1 cellular context compared by ENCODE assay signal in the genomic region with DNA sequence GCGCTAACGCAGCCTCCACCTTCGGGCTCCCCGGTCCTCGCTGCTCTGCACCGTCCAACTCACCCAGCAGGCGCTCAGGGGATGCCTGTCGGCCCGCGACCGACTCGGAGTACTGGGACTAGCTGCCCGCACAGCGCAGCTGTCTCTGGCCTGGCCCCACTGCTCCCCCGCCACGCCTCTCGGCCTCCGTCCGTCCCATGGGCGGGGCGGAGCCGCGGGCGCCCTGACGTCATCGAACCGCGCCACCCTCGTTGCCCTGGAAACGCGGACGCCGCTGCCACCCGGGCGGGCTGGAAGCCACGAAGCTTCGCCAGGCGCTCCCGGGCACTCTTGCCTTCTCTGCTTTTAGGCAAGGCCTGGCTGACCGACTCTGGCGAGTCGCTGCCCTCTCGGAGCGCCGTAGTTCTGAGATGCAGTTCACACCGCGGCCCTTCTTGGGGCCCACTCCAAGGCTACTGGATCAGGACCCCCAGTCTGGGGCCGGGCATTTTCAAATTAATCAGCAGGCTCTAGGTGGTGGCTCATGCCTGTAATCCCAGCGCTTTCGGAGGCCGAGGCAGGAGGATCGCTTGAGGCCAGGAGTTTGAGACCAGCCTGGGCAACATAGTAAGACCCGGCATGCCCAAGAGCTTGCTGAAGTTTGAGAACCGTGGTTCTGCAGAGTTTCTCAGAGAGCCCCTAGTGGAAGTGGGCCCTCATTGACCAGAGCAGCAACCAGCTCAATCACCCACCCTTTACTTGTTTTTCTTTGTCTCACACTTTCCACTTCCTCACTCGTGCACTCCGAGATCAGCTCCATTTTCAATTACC.
TF ChIP-seq lines count a peak whose summit lies in the region.

No MANE protein-coding gene starts in this region.

TF ChIP-seq in HepG2, 621 proteins besides CTCF, POLR2A, EP300 and RAD21 (continued from another document and continues in another):
- TF ChIP-seq MTA1 (CRISPR knock-in tag; IDR thresholded peaks at IDR 0.05; ENCODE audit: borderline replicate concordance), result no peak; the same call in 1 of the 2 replicates
- TF ChIP-seq ZNF101 (CRISPR knock-in tag; IDR thresholded peaks at IDR 0.05; ENCODE audit: borderline replicate concordance, low read depth), result no peak
- no peak for TF ChIP-seq ZFP37 (CRISPR knock-in tag; IDR thresholded peaks at IDR 0.05; ENCODE audit: borderline replicate concordance)
- no peak for TF ChIP-seq ZNF577 (CRISPR knock-in tag; IDR thresholded peaks at IDR 0.05; ENCODE audit: borderline replicate concordance, low read depth)
- peak; percentile 22 for TF ChIP-seq PTBP1 (IDR thresholded peaks at IDR 0.05; ENCODE audit: low read depth, low read length, poor library complexity, severe bottlenecking)
- peak; percentile 77 for TF ChIP-seq IRF2 (CRISPR knock-in tag; IDR thresholded peaks at IDR 0.05)
- no peak for TF ChIP-seq NFE2 (CRISPR knock-in tag; IDR thresholded peaks at IDR 0.05)
- TF ChIP-seq, protein P1, sequence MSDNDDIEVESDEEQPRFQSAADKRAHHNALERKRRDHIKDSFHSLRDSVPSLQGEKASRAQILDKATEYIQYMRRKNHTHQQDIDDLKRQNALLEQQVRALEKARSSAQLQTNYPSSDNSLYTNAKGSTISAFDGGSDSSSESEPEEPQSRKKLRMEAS (IDR thresholded peaks at IDR 0.05), result peak; percentile 83
- TF ChIP-seq RBM22 (optimal IDR thresholded peaks at IDR 0.05; ENCODE audit: low read length), result peak; percentile 94
- TF ChIP-seq NPAS2 (CRISPR knock-in tag; IDR thresholded peaks at IDR 0.05; ENCODE audit: borderline replicate concordance), result no peak
- TF ChIP-seq ZNF496 (CRISPR knock-in tag; IDR thresholded peaks at IDR 0.05; ENCODE audit: insufficient replicate concordance), result no peak
- TF ChIP-seq, protein P2, sequence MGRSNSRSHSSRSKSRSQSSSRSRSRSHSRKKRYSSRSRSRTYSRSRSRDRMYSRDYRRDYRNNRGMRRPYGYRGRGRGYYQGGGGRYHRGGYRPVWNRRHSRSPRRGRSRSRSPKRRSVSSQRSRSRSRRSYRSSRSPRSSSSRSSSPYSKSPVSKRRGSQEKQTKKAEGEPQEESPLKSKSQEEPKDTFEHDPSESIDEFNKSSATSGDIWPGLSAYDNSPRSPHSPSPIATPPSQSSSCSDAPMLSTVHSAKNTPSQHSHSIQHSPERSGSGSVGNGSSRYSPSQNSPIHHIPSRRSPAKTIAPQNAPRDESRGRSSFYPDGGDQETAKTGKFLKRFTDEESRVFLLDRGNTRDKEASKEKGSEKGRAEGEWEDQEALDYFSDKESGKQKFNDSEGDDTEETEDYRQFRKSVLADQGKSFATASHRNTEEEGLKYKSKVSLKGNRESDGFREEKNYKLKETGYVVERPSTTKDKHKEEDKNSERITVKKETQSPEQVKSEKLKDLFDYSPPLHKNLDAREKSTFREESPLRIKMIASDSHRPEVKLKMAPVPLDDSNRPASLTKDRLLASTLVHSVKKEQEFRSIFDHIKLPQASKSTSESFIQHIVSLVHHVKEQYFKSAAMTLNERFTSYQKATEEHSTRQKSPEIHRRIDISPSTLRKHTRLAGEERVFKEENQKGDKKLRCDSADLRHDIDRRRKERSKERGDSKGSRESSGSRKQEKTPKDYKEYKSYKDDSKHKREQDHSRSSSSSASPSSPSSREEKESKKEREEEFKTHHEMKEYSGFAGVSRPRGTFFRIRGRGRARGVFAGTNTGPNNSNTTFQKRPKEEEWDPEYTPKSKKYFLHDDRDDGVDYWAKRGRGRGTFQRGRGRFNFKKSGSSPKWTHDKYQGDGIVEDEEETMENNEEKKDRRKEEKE (IDR thresholded peaks at IDR 0.05), result no peak
- TF ChIP-seq ATF4 (CRISPR knock-in tag; IDR thresholded peaks at IDR 0.05), result no peak
- no peak for TF ChIP-seq ZNF615 (CRISPR knock-in tag; IDR thresholded peaks at IDR 0.05; ENCODE audit: borderline replicate concordance)
- TF ChIP-seq, protein P3, sequence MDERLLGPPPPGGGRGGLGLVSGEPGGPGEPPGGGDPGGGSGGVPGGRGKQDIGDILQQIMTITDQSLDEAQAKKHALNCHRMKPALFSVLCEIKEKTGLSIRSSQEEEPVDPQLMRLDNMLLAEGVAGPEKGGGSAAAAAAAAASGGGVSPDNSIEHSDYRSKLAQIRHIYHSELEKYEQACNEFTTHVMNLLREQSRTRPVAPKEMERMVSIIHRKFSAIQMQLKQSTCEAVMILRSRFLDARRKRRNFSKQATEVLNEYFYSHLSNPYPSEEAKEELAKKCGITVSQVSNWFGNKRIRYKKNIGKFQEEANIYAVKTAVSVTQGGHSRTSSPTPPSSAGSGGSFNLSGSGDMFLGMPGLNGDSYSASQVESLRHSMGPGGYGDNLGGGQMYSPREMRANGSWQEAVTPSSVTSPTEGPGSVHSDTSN (CRISPR knock-in tag; IDR thresholded peaks at IDR 0.05), result no peak
- TF ChIP-seq IKZF1 (IDR thresholded peaks at IDR 0.05), result no peak
- TF ChIP-seq SAP130 (CRISPR knock-in tag; IDR thresholded peaks at IDR 0.05; ENCODE audit: low read depth), result peak; percentile 100
- TF ChIP-seq ZBTB10 (CRISPR knock-in tag; IDR thresholded peaks at IDR 0.05; ENCODE audit: borderline replicate concordance), result no peak
- TF ChIP-seq SP2 (CRISPR knock-in tag; IDR thresholded peaks at IDR 0.05), result peak; percentile 51
- no peak for TF ChIP-seq ZFP1 (CRISPR knock-in tag; IDR thresholded peaks at IDR 0.05)
- 0 out of 2 replicates have a peak, but pooled peaks have one; percentile 36 for TF ChIP-seq ZBTB43 (CRISPR knock-in tag; conservative IDR thresholded peaks at IDR 0.05)
- peak; percentile 44; the same call in 1 of the 2 replicates for TF ChIP-seq FOXO1 (CRISPR knock-in tag; IDR thresholded peaks at IDR 0.05)
- TF ChIP-seq PAX8 (CRISPR knock-in tag; IDR thresholded peaks at IDR 0.05; ENCODE audit: borderline replicate concordance), result no peak
- no peak for TF ChIP-seq SATB2 (CRISPR knock-in tag; IDR thresholded peaks at IDR 0.05)
- TF ChIP-seq DRAP1 (CRISPR knock-in tag; IDR thresholded peaks at IDR 0.05), result peak; percentile 25; the same call in 1 of the 2 replicates
- TF ChIP-seq, protein P4, sequence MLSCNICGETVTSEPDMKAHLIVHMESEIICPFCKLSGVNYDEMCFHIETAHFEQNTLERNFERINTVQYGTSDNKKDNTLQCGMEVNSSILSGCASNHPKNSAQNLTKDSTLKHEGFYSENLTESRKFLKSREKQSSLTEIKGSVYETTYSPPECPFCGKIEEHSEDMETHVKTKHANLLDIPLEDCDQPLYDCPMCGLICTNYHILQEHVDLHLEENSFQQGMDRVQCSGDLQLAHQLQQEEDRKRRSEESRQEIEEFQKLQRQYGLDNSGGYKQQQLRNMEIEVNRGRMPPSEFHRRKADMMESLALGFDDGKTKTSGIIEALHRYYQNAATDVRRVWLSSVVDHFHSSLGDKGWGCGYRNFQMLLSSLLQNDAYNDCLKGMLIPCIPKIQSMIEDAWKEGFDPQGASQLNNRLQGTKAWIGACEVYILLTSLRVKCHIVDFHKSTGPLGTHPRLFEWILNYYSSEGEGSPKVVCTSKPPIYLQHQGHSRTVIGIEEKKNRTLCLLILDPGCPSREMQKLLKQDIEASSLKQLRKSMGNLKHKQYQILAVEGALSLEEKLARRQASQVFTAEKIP (CRISPR knock-in tag; IDR thresholded peaks at IDR 0.05; ENCODE audit: borderline replicate concordance), result no peak
- no peak for TF ChIP-seq ZNF253 (CRISPR knock-in tag; IDR thresholded peaks at IDR 0.05; ENCODE audit: borderline replicate concordance)
- TF ChIP-seq ZNF790 (CRISPR knock-in tag; IDR thresholded peaks at IDR 0.05; ENCODE audit: borderline replicate concordance), result 0 out of 2 replicates have a peak, but pooled peaks have one; percentile 64
- 0 out of 2 replicates have a peak, but pooled peaks have one; percentile 63 for TF ChIP-seq ZNF234 (CRISPR knock-in tag; conservative IDR thresholded peaks at IDR 0.05)
- no peak for TF ChIP-seq MLLT10 (CRISPR knock-in tag; IDR thresholded peaks at IDR 0.05)
- TF ChIP-seq ZNF34 (CRISPR knock-in tag; IDR thresholded peaks at IDR 0.05; ENCODE audit: borderline replicate concordance), result no peak
- TF ChIP-seq ZNF616 (CRISPR knock-in tag; IDR thresholded peaks at IDR 0.05; ENCODE audit: low read depth), result no peak
- TF ChIP-seq MEIS2 (CRISPR knock-in tag; IDR thresholded peaks at IDR 0.05), result 0 out of 2 replicates have a peak, but pooled peaks have one; percentile 49
- peak; percentile 82 for TF ChIP-seq ZNF777 (CRISPR knock-in tag; IDR thresholded peaks at IDR 0.05)
- TF ChIP-seq ZNF33B (CRISPR knock-in tag; IDR thresholded peaks at IDR 0.05), result no peak; the same call in 1 of the 2 replicates
- no peak for TF ChIP-seq ATF3 (CRISPR knock-in tag; IDR thresholded peaks at IDR 0.05)
- TF ChIP-seq CSRNP2 (CRISPR knock-in tag; conservative IDR thresholded peaks at IDR 0.05; ENCODE audit: low read depth), result no peak
- TF ChIP-seq ZNF530 (CRISPR knock-in tag; IDR thresholded peaks at IDR 0.05; ENCODE audit: low read depth), result no peak
- peak; percentile 95 for TF ChIP-seq AGO2 (optimal IDR thresholded peaks at IDR 0.05; ENCODE audit: low read depth, low read length)
- TF ChIP-seq IRX3 (CRISPR knock-in tag; IDR thresholded peaks at IDR 0.05; ENCODE audit: borderline replicate concordance, low read depth), result no peak; the same call in 1 of the 2 replicates
- TF ChIP-seq ASH2L (IDR thresholded peaks at IDR 0.05; ENCODE audit: insufficient read length, low read depth, low read length), result peak; percentile 44
- no peak for TF ChIP-seq ZNF839 (CRISPR knock-in tag; IDR thresholded peaks at IDR 0.05; ENCODE audit: borderline replicate concordance)
- no peak for TF ChIP-seq E2F2 (CRISPR knock-in tag; IDR thresholded peaks at IDR 0.05; ENCODE audit: borderline replicate concordance)
- TF ChIP-seq SIX4 (CRISPR knock-in tag; IDR thresholded peaks at IDR 0.05), result peak; percentile 53; the same call in 1 of the 2 replicates
